Comparison of ENCODE assay signal across 8 cellular contexts in the genomic region with DNA sequence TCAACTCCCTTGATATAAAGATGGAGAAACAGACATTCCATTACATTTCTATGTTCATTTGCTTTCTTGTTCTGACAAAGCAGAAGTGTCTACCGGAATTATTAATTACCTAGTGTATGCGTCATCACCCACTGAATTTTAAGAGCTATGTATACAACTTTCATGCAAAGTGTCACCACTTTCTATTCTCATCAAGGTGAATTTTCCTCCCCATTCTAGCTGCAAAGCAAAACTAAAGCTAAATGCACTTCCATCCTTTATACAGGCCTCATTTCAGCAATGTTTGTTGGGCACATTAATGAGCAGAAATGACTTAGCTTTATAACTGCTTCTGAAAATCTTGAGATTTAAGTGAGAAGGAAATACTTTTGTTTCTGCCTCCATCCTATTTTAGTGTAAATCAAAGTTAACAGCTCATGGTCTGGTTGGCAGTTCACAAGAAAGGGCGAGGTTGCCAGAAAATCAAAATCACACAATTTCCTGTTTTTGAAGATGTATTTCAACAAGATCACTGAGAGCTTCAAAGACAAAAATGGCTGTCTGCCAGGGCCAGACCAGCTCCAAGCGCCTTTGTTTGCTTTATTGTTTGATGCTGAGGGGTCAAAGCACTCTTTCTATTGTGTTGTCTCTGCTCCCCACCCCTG.
DNase-seq lines count a peak whose midpoint lies in the region; ATAC-seq and TF ChIP-seq lines count a peak whose summit lies in the region.

No MANE protein-coding gene starts in this region.

- H3K36me3 Mint-ChIP-seq in effector memory CD8-positive, alpha-beta T cell (ENCODE audit: insufficient read depth): peaks cover 5% of the 10 kb centered on the region

- H3K4me1 Mint-ChIP-seq in effector memory CD8-positive, alpha-beta T cell (ENCODE audit: low read depth in 2 of 2): peaks cover 13 to 35% of the 10 kb centered on the region in 2 donors

- no peaks in the 10 kb centered on the region for H3K9me3 Mint-ChIP-seq in effector memory CD8-positive, alpha-beta T cell

- ATAC-seq in GM19467 (IDR thresholded peaks at IDR 0.05; ENCODE audit: unreplicated experiment): peak; percentile 52
- peak; percentile 73 for ATAC-seq in effector memory CD8-positive, alpha-beta T cell (replicated peaks)
- ATAC-seq in HG03139 (IDR thresholded peaks at IDR 0.05; ENCODE audit: unreplicated experiment): no peak

- peak; percentile 71 for DNase-seq in COR-L47 (lab: John Stamatoyannopoulos, UW)
- peak; percentile 4 for DNase-seq in NAMALWA (ENCODE audit: low spot score)
- DNase-seq in effector memory CD8-positive, alpha-beta T cell: peak; percentile 2 to 18 (median 8)
- no peak for DNase-seq in erythroblast (lab: John Stamatoyannopoulos, UW)
- DNase-seq in HuH-7 (ENCODE audit: low spot score): no peak
- DNase-seq in NCI-H2227 treated with DMSO at 0.1 percent for 48 hours (lab: John Stamatoyannopoulos, UW): no peak

- no peak for TF ChIP-seq POLR2A in erythroblast (IDR thresholded peaks at IDR 0.05; ENCODE audit: low read length)

- H3K27me3 Mint-ChIP-seq in effector memory CD8-positive, alpha-beta T cell: no peaks in the 10 kb centered on the region

- H3K4me3 Mint-ChIP-seq in effector memory CD8-positive, alpha-beta T cell: peak overlapping the region; percentile 18 to 33

- H3K27ac Mint-ChIP-seq in effector memory CD8-positive, alpha-beta T cell: peak overlapping the region; percentile 90 to 95

Comparison
In these comparisons a context has a peak if more than half of its experiments do, and no peak if none do; other contexts are left out.
1. DNase-seq: peak in COR-L47 (single experiment), NAMALWA (single experiment) and effector memory CD8-positive, alpha-beta T cell (3 of 3); none in erythroblast (0 of 2), HuH-7 (single experiment) and NCI-H2227 treated with DMSO at 0.1 percent for 48 hours (single experiment).